ENCODE assay signal across 9 cellular contexts in genomic region chr2:88265352-88265960, GRCh38.
A peak's percentile ranks its signal among the peaks of the same experiment; 100 is the strongest.
DNase-seq lines count a peak whose midpoint lies in the region; ATAC-seq and TF ChIP-seq lines count a peak whose summit lies in the region.
"Had no signal": no experiment of that assay in that cellular context is flagged by ENCODE, and none has a peak within 500 bp of the region (broad histone marks: within the 10 kb centered on the region; RNA-seq: fewer than 3 reads in every experiment).

No MANE protein-coding gene starts in this region.

- H3K27me3 Mint-ChIP-seq in activated CD8-positive, alpha-beta T cell treated with anti-CD3 and anti-CD28 coated beads for 36 hours = peaks cover 11% of the 10 kb centered on the region
- H3K27me3 Mint-ChIP-seq in natural killer cell (ENCODE audit: low read depth in 2 of 2) = peaks cover 8 to 11% of the 10 kb centered on the region in 2 donors
- H3K27me3 Mint-ChIP-seq: IgD-negative memory B cell had no signal

- peaks cover 4% of the 10 kb centered on the region for H3K9me3 Mint-ChIP-seq in activated CD8-positive, alpha-beta T cell treated with anti-CD3 and anti-CD28 coated beads for 36 hours
- H3K9me3 Mint-ChIP-seq in natural killer cell = no peaks in the 10 kb centered on the region

- ATAC-seq in GM18858 (IDR thresholded peaks at IDR 0.05; ENCODE audit: unreplicated experiment) (peak; percentile 98), HG03378 (IDR thresholded peaks at IDR 0.05; ENCODE audit: unreplicated experiment) (peak; percentile 94), natural killer cell (peak; percentile 31 to 80 (median 73)), GM18519 (IDR thresholded peaks at IDR 0.05; ENCODE audit: low FRiP score, unreplicated experiment) (no peak)
- peak; percentile 98 for ATAC-seq in activated CD8-positive, alpha-beta T cell treated with anti-CD3 and anti-CD28 coated beads for 36 hours

- H3K4me3 Mint-ChIP-seq in activated CD8-positive, alpha-beta T cell treated with anti-CD3 and anti-CD28 coated beads for 36 hours = no peak overlapping the region
- no peak overlapping the region for H3K4me3 Mint-ChIP-seq in natural killer cell
- H3K4me3 Mint-ChIP-seq: IgD-negative memory B cell had no signal

- H3K27ac Mint-ChIP-seq in activated CD8-positive, alpha-beta T cell treated with anti-CD3 and anti-CD28 coated beads for 36 hours = peak overlapping the region; percentile 66
- H3K27ac Mint-ChIP-seq in natural killer cell = peak overlapping the region; percentile 56 to 76

- POLR2A ChIA-PET in activated CD8-positive, alpha-beta T cell treated with anti-CD3 and anti-CD28 coated beads for 36 hours (lab: Charles Lee) = no interaction called here

- DNase-seq in activated CD8-positive, alpha-beta T cell treated with anti-CD3 and anti-CD28 coated beads for 36 hours = peak; percentile 56
- DNase-seq in natural killer cell (no peak), NCI-H1436 (lab: John Stamatoyannopoulos, UW) (no peak), C1 segment of cervical spinal cord (lab: John Stamatoyannopoulos, UW) (no peak)
- no peak for DNase-seq in activated effector memory CD4-positive, alpha-beta T cell treated with Interleukin-2 at 50 U/mL for 16 hours

- CTCF ChIA-PET in activated CD8-positive, alpha-beta T cell treated with anti-CD3 and anti-CD28 coated beads for 36 hours (lab: Charles Lee) = interaction anchor here (1.1 kb wide), 1 partner anchor 74 kb away, joined by 5 read pairs; no protein-coding TSS in a partner anchor

- no peaks in the 10 kb centered on the region for H3K36me3 Mint-ChIP-seq in activated CD8-positive, alpha-beta T cell treated with anti-CD3 and anti-CD28 coated beads for 36 hours (ENCODE audit: low read depth)
- no peaks in the 10 kb centered on the region for H3K36me3 Mint-ChIP-seq in natural killer cell
- H3K36me3 Mint-ChIP-seq: IgD-negative memory B cell had no signal

- H3K4me1 Mint-ChIP-seq in activated CD8-positive, alpha-beta T cell treated with anti-CD3 and anti-CD28 coated beads for 36 hours (ENCODE audit: low read depth) = peaks cover 6% of the 10 kb centered on the region
- peaks cover 0 to 12% of the 10 kb centered on the region in 2 donors for H3K4me1 Mint-ChIP-seq in natural killer cell

- intact Hi-C loops in activated CD8-positive, alpha-beta T cell treated with anti-CD3 and anti-CD28 coated beads for 36 hours (cut with micrococcal nuclease) = no loop called here
- intact Hi-C loops in natural killer cell (cut with micrococcal nuclease) = no loop called here

- TF ChIP-seq CTCF in activated CD8-positive, alpha-beta T cell treated with anti-CD3 and anti-CD28 coated beads for 36 hours (IDR thresholded peaks at IDR 0.05) = no peak
- no peak for TF ChIP-seq CTCF in natural killer cell (IDR thresholded peaks at IDR 0.05)
